11 cellular contexts compared by ENCODE assay signal in genomic region chrX:48961585-48962091, GRCh38. TPM values are rescaled to one million over a fixed set of nuclear protein-coding genes. Genes with fewer than 3 reads are reported as not detected.
DNase-seq lines count a peak whose midpoint lies in the region; ATAC-seq and TF ChIP-seq lines count a peak whose summit lies in the region.
"Had no signal": no experiment of that assay in that cellular context is flagged by ENCODE, and none has a peak within 500 bp of the region (broad histone marks: within the 10 kb centered on the region; RNA-seq: fewer than 3 reads in every experiment).

No MANE protein-coding gene starts in this region.

- H3K4me3 ChIP-seq in CD8-positive, alpha-beta memory T cell (ENCODE audit: low read length): no peak overlapping the region
- H3K4me3 ChIP-seq in brain microvascular endothelial cell (ENCODE audit: low read depth, low read length): no peak overlapping the region
- H3K4me3 ChIP-seq in mesodermal cell (ENCODE audit: extremely low read depth, insufficient read depth, low read length, poor library complexity, severe bottlenecking): no peak overlapping the region

- H3K4me3 Mint-ChIP-seq in CD8-positive, alpha-beta memory T cell: no peak overlapping the region
- H3K4me3 Mint-ChIP-seq: activated naive CD8-positive, alpha-beta T cell treated with anti-CD3 and anti-CD28 coated beads, Interleukin-2, amount 10 ng/mL, durations not matched to agents 7 days and 5 days; T-cell had no signal

- WGBS in mesodermal cell (ENCODE audit: insufficient coverage in 2 of 2), 2 experiments: 38 to 71% methylated on average over 2 to 3 of the region's 5 CpGs

- peak overlapping the region in 3 of 8 donors; percentile 4 to 65 (median 32) for H3K27ac Mint-ChIP-seq in CD8-positive, alpha-beta memory T cell
- H3K27ac Mint-ChIP-seq: activated naive CD8-positive, alpha-beta T cell treated with anti-CD3 and anti-CD28 coated beads, Interleukin-2, amount 10 ng/mL, durations not matched to agents 7 days and 5 days had no signal

- H3K9me3 ChIP-seq in CD8-positive, alpha-beta memory T cell (ENCODE audit: low read length): no peaks in the 10 kb centered on the region
- H3K9me3 ChIP-seq in mesodermal cell (ENCODE audit: control insufficient read depth, low read length): no peaks in the 10 kb centered on the region

- H3K4me1 Mint-ChIP-seq in CD8-positive, alpha-beta memory T cell: peaks cover 6 to 19% (median 7%) of the 10 kb centered on the region in 3 donors

- peaks cover 8% of the 10 kb centered on the region for H3K4me1 ChIP-seq in CD8-positive, alpha-beta memory T cell (ENCODE audit: insufficient read depth, low read length)
- peaks cover 5% of the 10 kb centered on the region for H3K4me1 ChIP-seq in mesodermal cell (ENCODE audit: control insufficient read depth, insufficient read depth, low read length, poor library complexity, severe bottlenecking)

- H3K27me3 Mint-ChIP-seq in CD8-positive, alpha-beta memory T cell: peaks cover 0 to 9% of the 10 kb centered on the region in 2 donors
- H3K27me3 Mint-ChIP-seq: activated naive CD8-positive, alpha-beta T cell treated with anti-CD3 and anti-CD28 coated beads, Interleukin-2, amount 10 ng/mL, durations not matched to agents 7 days and 5 days had no signal

- no peak for DNase-seq in CD8-positive, alpha-beta memory T cell
- DNase-seq in NCI-H82 (lab: John Stamatoyannopoulos, UW) (peak; percentile 51), brain microvascular endothelial cell (peak; percentile 5), NCI-H1092 (lab: John Stamatoyannopoulos, UW) (no peak), cerebellar nuclear complex (lab: John Stamatoyannopoulos, UW) (no peak)
- DNase-seq: activated naive CD8-positive, alpha-beta T cell treated with anti-CD3 and anti-CD28 coated beads, Interleukin-2, amount 10 ng/mL, durations not matched to agents 7 days and 5 days; NCI-H146; T-cell had no signal

- TF ChIP-seq CTCF in brain microvascular endothelial cell (IDR thresholded peaks at IDR 0.05; ENCODE audit: low read depth, low read length, missing control alignments): no peak

- H3K27ac ChIP-seq in CD8-positive, alpha-beta memory T cell (ENCODE audit: low read depth, low read length): peak overlapping the region; percentile 29
- H3K27ac ChIP-seq in brain microvascular endothelial cell: no peak overlapping the region
- H3K27ac ChIP-seq in mesodermal cell (ENCODE audit: low read depth, low read length, severe bottlenecking): peak overlapping the region; percentile 59

- POLR2A ChIA-PET in CD8-positive, alpha-beta memory T cell (lab: Charles Lee): no interaction called here

- H3K36me3 Mint-ChIP-seq in CD8-positive, alpha-beta memory T cell: peaks cover 0 to 9% (median 0%) of the 10 kb centered on the region in 3 donors
- H3K36me3 Mint-ChIP-seq: T-cell had no signal

- CTCF ChIA-PET in CD8-positive, alpha-beta memory T cell (lab: Charles Lee): no interaction called here

- H3K36me3 ChIP-seq in CD8-positive, alpha-beta memory T cell (ENCODE audit: insufficient read depth, low read length): no peaks in the 10 kb centered on the region
- H3K36me3 ChIP-seq in brain microvascular endothelial cell (replicated peaks) (no peaks in the 10 kb centered on the region), mesodermal cell (ENCODE audit: control insufficient read depth, insufficient read depth, low read length) (peaks cover 9% of the 10 kb centered on the region)

- H3K9me3 Mint-ChIP-seq in CD8-positive, alpha-beta memory T cell: no peaks in the 10 kb centered on the region
- H3K9me3 Mint-ChIP-seq: activated naive CD8-positive, alpha-beta T cell treated with anti-CD3 and anti-CD28 coated beads, Interleukin-2, amount 10 ng/mL, durations not matched to agents 7 days and 5 days; T-cell had no signal

- H3K27me3 ChIP-seq in CD8-positive, alpha-beta memory T cell (ENCODE audit: insufficient read depth, low read length, poor library complexity, severe bottlenecking): no peaks in the 10 kb centered on the region
- no peaks in the 10 kb centered on the region for H3K27me3 ChIP-seq in brain microvascular endothelial cell (replicated peaks)

- in situ Hi-C loops in brain microvascular endothelial cell (cut with HindIII; ENCODE audit: low pct_ligation_motif_present, low sequenced_read_pairs): no loop called here

- ATAC-seq in GM18909 (IDR thresholded peaks at IDR 0.05; ENCODE audit: poor library complexity, unreplicated experiment): no peak
- no peak for ATAC-seq in GM19395 (IDR thresholded peaks at IDR 0.05; ENCODE audit: unreplicated experiment)
- ATAC-seq: T-cell had no signal

RNA-seq across cellular contexts. Expression of gene OTUD5, which starts 4.2 kb away (rescaled TPM):
- 10 to 100 TPM; 67.3 to 69.1 TPM for total RNA-seq in CD8-positive, alpha-beta memory T cell
- polyA plus RNA-seq in CD8-positive, alpha-beta memory T cell: 47.5 TPM
- 52.1 TPM for polyA plus RNA-seq in mesodermal cell (2013, experiment 1 of 2)
- polyA plus RNA-seq in mesodermal cell (2013, experiment 2 of 2): 48.0 TPM

RNA-seq across cellular contexts. Expression of gene KCND1, which starts 10.0 kb away (rescaled TPM):
- 1 to 10 TPM in 1 of 2 experiments, under 1 TPM in 1; 0.72 to 1.1 TPM for total RNA-seq in CD8-positive, alpha-beta memory T cell
- 0.06 TPM for polyA plus RNA-seq in CD8-positive, alpha-beta memory T cell
- 5.7 TPM for polyA plus RNA-seq in mesodermal cell (2013, experiment 1 of 2)
- 4.8 TPM for polyA plus RNA-seq in mesodermal cell (2013, experiment 2 of 2)

RNA-seq across cellular contexts. Expression of gene GRIPAP1, which starts 40.4 kb away (rescaled TPM):
- total RNA-seq in CD8-positive, alpha-beta memory T cell: 10 to 100 TPM; 56.8 to 57.7 TPM
- polyA plus RNA-seq in CD8-positive, alpha-beta memory T cell: 21.2 TPM
- polyA plus RNA-seq in mesodermal cell (2013, experiment 1 of 2): 29.5 TPM
- polyA plus RNA-seq in mesodermal cell (2013, experiment 2 of 2): 27.6 TPM

RNA-seq across cellular contexts. Expression of gene PIM2, which starts 42.8 kb away (rescaled TPM):
- total RNA-seq in CD8-positive, alpha-beta memory T cell: 100 to 1,000 TPM; 269 to 273 TPM
- 212 TPM for polyA plus RNA-seq in CD8-positive, alpha-beta memory T cell
- 6.9 TPM for polyA plus RNA-seq in mesodermal cell (2013, experiment 1 of 2)
- polyA plus RNA-seq in mesodermal cell (2013, experiment 2 of 2): 7.1 TPM

RNA-seq across cellular contexts. Expression of gene SLC35A2, which starts 50.2 kb away (rescaled TPM):
- total RNA-seq in CD8-positive, alpha-beta memory T cell: 10 to 100 TPM; 27.1 to 27.2 TPM
- 13.2 TPM for polyA plus RNA-seq in CD8-positive, alpha-beta memory T cell
- polyA plus RNA-seq in mesodermal cell (2013, experiment 1 of 2): 22.6 TPM
- 18.7 TPM for polyA plus RNA-seq in mesodermal cell (2013, experiment 2 of 2)

Comparison
In these comparisons a context has a peak if more than half of its experiments do, and no peak if none do; other contexts are left out.
1. DNase-seq: peak in NCI-H82 (single experiment) and brain microvascular endothelial cell (single experiment); none in CD8-positive, alpha-beta memory T cell (0 of 5), NCI-H1092 (single experiment) and cerebellar nuclear complex (0 of 2).